23 cellular contexts compared by ENCODE assay signal in the genomic region with DNA sequence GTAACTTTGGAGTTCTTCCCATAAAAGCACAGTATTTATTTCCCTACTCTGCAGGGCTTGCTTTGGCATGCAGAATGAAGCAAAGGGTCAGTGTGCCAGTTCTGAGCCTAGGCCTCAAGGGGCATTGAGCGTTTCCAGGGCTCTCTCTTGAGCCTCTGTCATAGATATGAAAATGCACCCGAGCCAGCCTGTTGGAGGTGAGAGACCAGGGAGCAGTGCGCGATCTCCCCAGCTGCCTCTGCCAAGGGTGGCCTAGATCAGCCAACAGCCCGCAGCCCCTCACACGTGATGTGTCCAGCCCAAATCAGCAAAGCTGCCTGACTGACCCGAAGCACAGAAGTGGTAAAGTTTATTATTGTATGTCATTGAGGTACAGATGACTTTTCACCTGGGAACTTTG.
DNase-seq lines count a peak whose midpoint lies in the region; ATAC-seq, FAIRE-seq and TF ChIP-seq lines count a peak whose summit lies in the region.
"Had no signal": no experiment of that assay in that cellular context is flagged by ENCODE, and none has a peak within 500 bp of the region (broad histone marks: within the 10 kb centered on the region; RNA-seq: fewer than 3 reads in every experiment).

No MANE protein-coding gene starts in this region.

- H3K14ac ChIP-seq in H1 (ENCODE audit: insufficient read length) = no peak overlapping the region

- H2AFZ ChIP-seq in H1 (ENCODE audit: low read length) (no peak overlapping the region), HepG2 (ENCODE audit: low read length) (no peak overlapping the region)

- no peaks in the 10 kb centered on the region for H3K79me1 ChIP-seq in H1 (ENCODE audit: low read depth, low read length)

- peak; percentile 53 for ATAC-seq in Right ventricle myocardium inferior
- ATAC-seq in HepG2 = no peak
- ATAC-seq in esophagus mucosa = no peak
- ATAC-seq: PC-3 had no signal

- H3K18ac ChIP-seq in H1 (ENCODE audit: extremely low read depth, low read length) = no peak overlapping the region

- peak overlapping the region; percentile 38 for H4K91ac ChIP-seq in H1 (replicated peaks; ENCODE audit: insufficient read length, low read length)

- H3K56ac ChIP-seq in H1 (replicated peaks; ENCODE audit: insufficient read length, low read depth, low read length) = no peak overlapping the region

- TF ChIP-seq EP300 in H1 (IDR thresholded peaks at IDR 0.05; ENCODE audit: borderline replicate concordance in 1 of 2, low read depth in 2 of 2, low read length in 2 of 2) (no peak), HepG2 (IDR thresholded peaks at IDR 0.05; ENCODE audit: low read depth in 2 of 2, low read length in 2 of 2) (no peak), HepG2 (CRISPR knock-in tag; IDR thresholded peaks at IDR 0.05; ENCODE audit: borderline replicate concordance) (no peak)

- no peak overlapping the region for H3K4ac ChIP-seq in H1 (replicated peaks; ENCODE audit: insufficient read length, low read depth, low read length)

- CTCF ChIA-PET in H1 (lab: Charles Lee; ENCODE audit: partially characterized antibody) (interaction anchor here (0.7 to 1.9 kb wide), 8 partner anchors 11 to 157 kb away, joined by 3 to 6 read pairs (median 5); no protein-coding TSS in a partner anchor), HepG2 (lab: Yijun Ruan, JAX; ENCODE audit: low intra/inter-chr PET ratio, low total read pairs) (no interaction called here)

- no peak overlapping the region for H2BK12ac ChIP-seq in H1 (ENCODE audit: low read depth, low read length)

- peak; percentile 68 for DNase-seq in Right ventricle myocardium inferior (ENCODE audit: missing footprints)
- DNase-seq in right atrium auricular region (ENCODE audit: low spot score) = no peak
- no peak for DNase-seq in H1 (ENCODE audit: low read depth in 1 of 2, low spot score in 2 of 2)
- DNase-seq in islet precursor cell = peak; percentile 41
- no peak for DNase-seq in spleen
- no peak for DNase-seq in HepG2 (ENCODE audit: low spot score)
- DNase-seq in mucosa of gallbladder (ENCODE audit: low spot score) = no peak
- DNase-seq: 8988T; ACHN; DMS153; DND-41; KBM-7; MG63; NCI-H2029; NCI-H446; NCI-H524 treated with DMSO at 0.1 percent for 48 hours; NCI-H774; NK-92 treated with Interleukin-12 subunit alpha and Interleukin-12 subunit beta, amount 100 ng/mL, for 24 hours; PC-3 had no signal

- POLR2A ChIA-PET in H1 (lab: Charles Lee; ENCODE audit: partially characterized antibody) = no interaction called here
- POLR2A ChIA-PET in HepG2 (lab: Yijun Ruan, JAX) = no interaction called here

- H3K27me3 ChIP-seq in right atrium auricular region (no peaks in the 10 kb centered on the region), H1 (replicated peaks in 1 of 4; ENCODE audit: control insufficient read depth in 3 of 4, extremely low read depth in 1 of 4, insufficient read depth in 3 of 4, low read length in 3 of 4) (no peaks in the 10 kb centered on the region), spleen (replicated peaks in 1 of 7) (no peaks in the 10 kb centered on the region), HepG2 (ENCODE audit: control insufficient read depth in 1 of 2, insufficient read depth in 2 of 2, low read length in 2 of 2) (no peaks in the 10 kb centered on the region)
- H3K27me3 ChIP-seq: MG63, SJSA1 had no signal

- H3K27ac ChIP-seq in right atrium auricular region = no peak overlapping the region
- H3K27ac ChIP-seq in H1 (ENCODE audit: low read depth, low read length) = no peak overlapping the region
- no peak overlapping the region for H3K27ac ChIP-seq in spleen
- H3K27ac ChIP-seq in HepG2 (ENCODE audit: extremely low read length, insufficient read depth, low read length) = no peak overlapping the region
- H3K27ac ChIP-seq: SJSA1 had no signal

- H3K79me2 ChIP-seq in H1 (ENCODE audit: control insufficient read depth in 1 of 2, insufficient read depth in 2 of 2, low read length in 2 of 2) (no peaks in the 10 kb centered on the region), HepG2 (ENCODE audit: insufficient read depth, low read length) (no peaks in the 10 kb centered on the region)

- no peak overlapping the region for H3K4me3 ChIP-seq in right atrium auricular region
- no peak overlapping the region for H3K4me3 ChIP-seq in H1 (ENCODE audit: extremely low read depth in 1 of 4, insufficient read depth in 2 of 4, low read depth in 3 of 4, low read length in 4 of 4)
- H3K4me3 ChIP-seq in spleen = no peak overlapping the region
- no peak overlapping the region for H3K4me3 ChIP-seq in HepG2 (replicated peaks in 1 of 3; ENCODE audit: insufficient read depth in 1 of 3, low read depth in 2 of 3, low read length in 3 of 3)
- H3K4me3 ChIP-seq: MG63, SJSA1 had no signal

- intact Hi-C loops in Right ventricle myocardium inferior (cut with DNase I) (no loop called here), spleen (cut with DNase I; ENCODE audit: low total_unique reads) (no loop called here), HepG2 (cut with micrococcal nuclease; ENCODE audit: unreplicated experiment) (no loop called here)

- no peak overlapping the region for H4K5ac ChIP-seq in H1 (ENCODE audit: insufficient read length, low read depth, low read length)

- WGBS in H1 (ENCODE audit: extremely low coverage in 1 of 2, insufficient coverage in 1 of 2, insufficient read length in 1 of 2, insufficient replicate concordance in 2 of 2, low coverage in 1 of 2, low lambda C conversion rate in 2 of 2, missing lambda C conversion rate in 1 of 2), 2 experiments = 92% methylated on average over 7 of the region's 7 CpGs; no CpG with 5 or more reads in 1 of the 2 experiments
- 89 to 97% (median 92%) methylated on average over 6 to 7 of the region's 7 CpGs for WGBS in spleen, 5 donors
- whole genome bisulfite sequencing in HepG2 (ENCODE audit: low lambda C conversion rate) = 33% methylated on average over 7 of the region's 7 CpGs

- H2BK120ac ChIP-seq in H1 (replicated peaks; ENCODE audit: low read depth, low read length) = no peak overlapping the region

- H3K36me3 ChIP-seq in right atrium auricular region (no peaks in the 10 kb centered on the region), H1 (ENCODE audit: control insufficient read depth in 2 of 4, insufficient read depth in 4 of 4, low read length in 3 of 4) (no peaks in the 10 kb centered on the region; a peak in 1 of 8 replicates), spleen (no peaks in the 10 kb centered on the region), HepG2 (replicated peaks in 1 of 2; ENCODE audit: control insufficient read depth in 1 of 2, insufficient read depth in 2 of 2, low read length in 2 of 2) (no peaks in the 10 kb centered on the region)
- H3K36me3 ChIP-seq: MG63, SJSA1 had no signal

- in situ Hi-C loops in HepG2 (cut with HindIII; ENCODE audit: extremely low pct_ligation_motif_present, low pct_unique_long_range_greater_than_20kb) = no loop called here

- H2BK5ac ChIP-seq in H1 (ENCODE audit: low read depth, low read length) = no peak overlapping the region

- no peak overlapping the region for H4K8ac ChIP-seq in H1 (ENCODE audit: extremely low read depth, insufficient read depth, low read length)

- no peak overlapping the region for H3K4me2 ChIP-seq in H1 (ENCODE audit: insufficient read depth in 1 of 2, low read depth in 2 of 2, low read length in 2 of 2)
- no peak overlapping the region for H3K4me2 ChIP-seq in HepG2 (ENCODE audit: low read depth, low read length)

- H3K9me3 ChIP-seq in right atrium auricular region (no peaks in the 10 kb centered on the region), H1 (ENCODE audit: insufficient read depth in 2 of 2, low read depth in 1 of 2, low read length in 1 of 2) (no peaks in the 10 kb centered on the region), spleen (no peaks in the 10 kb centered on the region), HepG2 (ENCODE audit: low read length) (no peaks in the 10 kb centered on the region)
- H3K9me3 ChIP-seq: MG63, SJSA1 had no signal

- H3K23me2 ChIP-seq in H1 (ENCODE audit: low read depth, low read length) = no peaks in the 10 kb centered on the region

- H2BK20ac ChIP-seq in H1 (ENCODE audit: low read length) = no peak overlapping the region

- TF ChIP-seq POLR2A in H1 (IDR thresholded peaks at IDR 0.05; ENCODE audit: control extremely low read depth in 1 of 2, low read depth in 2 of 2, low read length in 2 of 2) (no peak), spleen (IDR thresholded peaks at IDR 0.05) (no peak), HepG2 (IDR thresholded peaks at IDR 0.05; ENCODE audit: insufficient read depth in 1 of 2, low read depth in 2 of 2, low read length in 2 of 2) (no peak)

- no peak overlapping the region for H2BK15ac ChIP-seq in H1 (ENCODE audit: low read length)

- FAIRE-seq in H1 (lab: Jason Lieb, UNC) (no peak), HepG2 (lab: Jason Lieb, UNC) (no peak)
- FAIRE-seq: GM12892, GM19239 had no signal

- no TSS peak for BruUV-seq in HepG2 (replicated peaks; lab: Mats Ljungman, UMichigan)

- H3K23ac ChIP-seq in H1 (ENCODE audit: insufficient read length) = no peak overlapping the region

- TF ChIP-seq RAD21 in H1 (IDR thresholded peaks at IDR 0.05 in 1 of 2, conservative IDR thresholded peaks at IDR 0.05 in 1 of 2; ENCODE audit: low read depth in 2 of 2, low read length in 2 of 2) (no peak), HepG2 (CRISPR knock-in tag; IDR thresholded peaks at IDR 0.05) (no peak)

- no peak for TF ChIP-seq CTCF in right atrium auricular region (IDR thresholded peaks at IDR 0.05)
- TF ChIP-seq CTCF in H1 (IDR thresholded peaks at IDR 0.05; ENCODE audit: control extremely low read depth in 1 of 3, insufficient read depth in 1 of 3, low read depth in 1 of 3, low read length in 3 of 3) = no peak
- TF ChIP-seq CTCF in spleen (IDR thresholded peaks at IDR 0.05 in 8 of 11, conservative IDR thresholded peaks at IDR 0.05 in 3 of 11) = no peak
- no peak for TF ChIP-seq CTCF in HepG2 (CRISPR knock-in tag; IDR thresholded peaks at IDR 0.05)

- H4K20me1 ChIP-seq in H1 (replicated peaks in 1 of 2; ENCODE audit: control insufficient read depth in 1 of 2, insufficient read depth in 2 of 2, low read length in 2 of 2) = no peaks in the 10 kb centered on the region
- H4K20me1 ChIP-seq in HepG2 (ENCODE audit: insufficient read depth, low read length) = no peaks in the 10 kb centered on the region

- no peak overlapping the region for H3K9ac ChIP-seq in H1 (replicated peaks in 1 of 4; ENCODE audit: extremely low read depth in 1 of 4, low read depth in 3 of 4, low read length in 3 of 4)
- H3K9ac ChIP-seq in HepG2 (ENCODE audit: insufficient read depth, low read depth, low read length) = no peak overlapping the region

- H3K4me1 ChIP-seq in right atrium auricular region (peaks cover 0 to 47% of the 10 kb centered on the region in 2 donors), H1 (replicated peaks in 1 of 4; ENCODE audit: control insufficient read depth in 3 of 4, insufficient read depth in 4 of 4, low read length in 3 of 4) (peaks cover 0 to 2% (median 0%) of the 10 kb centered on the region in 4 experiments; a peak in 3 of 7 replicates), spleen (peaks cover 0 to 59% (median 40%) of the 10 kb centered on the region in 6 donors), HepG2 (ENCODE audit: insufficient read depth, low read length) (no peaks in the 10 kb centered on the region)

- no peak overlapping the region for H2AK5ac ChIP-seq in H1 (ENCODE audit: low read depth, low read length)

TF ChIP-seq in H1, 55 proteins besides CTCF, POLR2A, EP300 and RAD21 (continues in another document):
- TF ChIP-seq SP2 (IDR thresholded peaks at IDR 0.05; ENCODE audit: low read length) = no peak

TF ChIP-seq in HepG2, 621 proteins besides CTCF, POLR2A, EP300 and RAD21 (continues in another document):
- no peak for TF ChIP-seq MYC (CRISPR knock-in tag; IDR thresholded peaks at IDR 0.05; ENCODE audit: borderline replicate concordance)

Comparison
In these comparisons a context has a peak if more than half of its experiments do, and no peak if none do; other contexts are left out.
1. DNase-seq: peak in Right ventricle myocardium inferior (single experiment) and islet precursor cell (single experiment); none in right atrium auricular region (single experiment), H1 (0 of 2), spleen (single experiment), HepG2 (single experiment) and mucosa of gallbladder (single experiment).